In the genomic region with DNA sequence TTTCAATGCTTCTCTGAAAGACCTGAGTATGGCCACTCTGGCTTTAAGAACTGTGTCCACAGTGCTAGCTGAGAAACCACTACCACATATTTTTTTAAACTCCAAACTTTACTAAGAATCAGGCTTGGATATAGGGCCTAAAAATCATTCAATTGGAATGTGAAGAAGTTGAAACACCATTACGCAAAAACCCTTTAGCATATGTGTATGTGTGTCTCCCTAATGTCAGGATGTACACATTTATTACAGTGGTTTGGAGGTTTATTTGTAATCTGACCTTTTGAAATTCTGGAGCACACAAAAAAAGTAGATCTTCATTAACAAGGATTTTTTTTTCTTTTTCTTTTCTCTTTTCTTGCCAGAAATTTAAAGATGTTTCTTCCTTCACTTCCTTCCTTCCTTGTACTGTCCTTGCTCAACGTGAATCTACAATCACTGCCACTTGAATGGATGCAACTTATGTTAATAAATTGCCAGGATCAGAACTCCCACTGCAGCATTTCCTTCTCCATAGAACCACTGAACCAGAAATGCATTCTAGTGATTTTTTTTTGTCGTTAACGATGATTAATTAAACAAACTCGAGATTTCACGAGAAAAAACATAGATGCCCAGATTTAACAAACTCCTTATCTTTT, we compare ENCODE assay signal across 9 cellular contexts. TPM values are rescaled to one million over a fixed set of nuclear protein-coding genes. Genes with fewer than 3 reads are reported as not detected.
A peak's percentile ranks its signal among the peaks of the same experiment; 100 is the strongest.
DNase-seq lines count a peak whose midpoint lies in the region; ATAC-seq and TF ChIP-seq lines count a peak whose summit lies in the region.
"Had no signal": no experiment of that assay in that cellular context is flagged by ENCODE, and none has a peak within 500 bp of the region (broad histone marks: within the 10 kb centered on the region; RNA-seq: fewer than 3 reads in every experiment).

No MANE protein-coding gene starts in this region.

- H2AFZ ChIP-seq in SK-N-SH (ENCODE audit: low read depth) = no peak overlapping the region; the same call in 1 of the 2 replicates

- H3K9ac ChIP-seq in SK-N-SH = peak overlapping the region; percentile 79; the same call in 1 of the 2 replicates

- H3K27me3 ChIP-seq in SK-N-SH (ENCODE audit: insufficient read depth) (no peaks in the 10 kb centered on the region), spleen (replicated peaks in 1 of 7) (peaks cover 0 to 26% (median 10%) of the 10 kb centered on the region in 7 donors)

- no peaks in the 10 kb centered on the region for H3K9me2 ChIP-seq in SK-N-SH

- no peak for TF ChIP-seq POLR2A in spleen (IDR thresholded peaks at IDR 0.05)

- H3K4me3 ChIP-seq in SK-N-SH (ENCODE audit: low read depth in 2 of 2, low read length in 1 of 2) (no peak overlapping the region; a peak in 2 of 4 replicates), iPS-11a (ENCODE audit: low read depth, low read length) (peak overlapping the region; percentile 92), spleen (peak overlapping the region in 5 of 8 donors; percentile 63 to 96 (median 70))

- CTCF ChIA-PET in SK-N-SH (lab: Yijun Ruan, JAX) (interaction anchor here (1.0 to 9.2 kb wide), 6 partner anchors 91 to 544 kb away, joined by 3 to 104 read pairs (median 4); no protein-coding TSS in a partner anchor), WTC11 (lab: Charles Lee) (interaction anchor here (0.5 to 9.9 kb wide), 4 partner anchors 64 to 319 kb away, joined by 3 to 149 read pairs (median 21); no protein-coding TSS in a partner anchor)

- peak overlapping the region; percentile 98 for H3K4me2 ChIP-seq in SK-N-SH

- H3K9me3 ChIP-seq in SK-N-SH (no peaks in the 10 kb centered on the region), spleen (no peaks in the 10 kb centered on the region)

- H3K27me3 Mint-ChIP-seq in WTC11 (ENCODE audit: low read depth) = peaks cover 48% of the 10 kb centered on the region

- no peak overlapping the region for H3K27ac Mint-ChIP-seq in WTC11

- H3K9me3 Mint-ChIP-seq in WTC11 = peaks cover 2% of the 10 kb centered on the region; the same call in 1 of the 2 replicates

- TF ChIP-seq CTCF in SK-N-SH (IDR thresholded peaks at IDR 0.05) (no peak), WTC11 (IDR thresholded peaks at IDR 0.05) (no peak), spleen (IDR thresholded peaks at IDR 0.05 in 8 of 11, conservative IDR thresholded peaks at IDR 0.05 in 3 of 11) (no peak)

- H3K36me3 ChIP-seq in SK-N-SH (replicated peaks in 1 of 2; ENCODE audit: control insufficient read depth in 1 of 2, insufficient read depth in 2 of 2, low read length in 1 of 2) (peaks cover 0 to 4% of the 10 kb centered on the region in 2 experiments), spleen (peaks cover 0 to 7% (median 0%) of the 10 kb centered on the region in 6 donors)

- peaks cover 18% of the 10 kb centered on the region for H3F3A ChIP-seq in SK-N-SH (replicated peaks; ENCODE audit: insufficient read depth)

- intact Hi-C loops in spleen (cut with DNase I; ENCODE audit: low total_unique reads) (no loop called here), left colon (cut with DNase I, micrococcal nuclease) (no loop called here)

- TF ChIP-seq RAD21 in SK-N-SH (IDR thresholded peaks at IDR 0.05; ENCODE audit: low read length) = no peak

- peak overlapping the region; percentile 9 to 70 for H3K27ac ChIP-seq in SK-N-SH (ENCODE audit: low read depth in 2 of 2, low read length in 1 of 2)
- H3K27ac ChIP-seq in spleen = peak overlapping the region; percentile 74 to 94 (median 90)

- H3K4me1 ChIP-seq in SK-N-SH (ENCODE audit: control insufficient read depth in 1 of 2, insufficient read depth in 2 of 2, low read depth in 1 of 2, low read length in 1 of 2) (peaks cover 0 to 28% of the 10 kb centered on the region in 2 experiments), spleen (peaks cover 13 to 68% (median 51%) of the 10 kb centered on the region in 6 donors)

- peaks cover 12% of the 10 kb centered on the region for H3K4me1 Mint-ChIP-seq in WTC11

- DNase-seq in SK-N-SH = no peak
- no peak for DNase-seq in WTC11 (ENCODE audit: low spot score)
- no peak for DNase-seq in spleen
- no peak for DNase-seq in left colon
- no peak for DNase-seq in stimulated activated CD4-positive, alpha-beta T cell treated with anti-CD3 and anti-CD28 coated beads, Interleukin-2, amount 100 ng/mL, for 24 hours
- DNase-seq: 8988T had no signal

- ATAC-seq in SK-N-SH treated with all-trans-retinoic acid at 6 μM for 48 hours (no peak), WTC11 (no peak), GM18858 (IDR thresholded peaks at IDR 0.05; ENCODE audit: unreplicated experiment) (no peak), left colon (no peak)

- peak overlapping the region; percentile 97 for H3K4me3 Mint-ChIP-seq in WTC11

- no peak for TF ChIP-seq EP300 in SK-N-SH (IDR thresholded peaks at IDR 0.05; ENCODE audit: borderline replicate concordance in 1 of 2, low read depth in 1 of 2, low read length in 1 of 2)

- H4K20me1 ChIP-seq in SK-N-SH (ENCODE audit: insufficient read depth) = peaks cover 3% of the 10 kb centered on the region; the same call in 1 of the 2 replicates

- peaks cover 17% of the 10 kb centered on the region; the same call in 1 of the 2 replicates for H3K79me2 ChIP-seq in SK-N-SH (ENCODE audit: insufficient read depth)

- H3K36me3 Mint-ChIP-seq in WTC11 = peaks cover 8% of the 10 kb centered on the region

- POLR2A ChIA-PET in SK-N-SH (lab: Yijun Ruan, JAX) = interaction anchor here (0.9 kb wide), 1 partner anchor 272 kb away, joined by 3 read pairs; no protein-coding TSS in a partner anchor
- POLR2A ChIA-PET in WTC11 (lab: Charles Lee) = interaction anchor here (6.5 kb wide), 1 partner anchor 50 kb away, joined by 37 read pairs; no protein-coding TSS in a partner anchor

- 64% methylated on average over 6 of the region's 6 CpGs for WGBS in SK-N-SH (ENCODE audit: low lambda C conversion rate)
- WGBS in spleen, 5 donors = 39 to 57% (median 42%) methylated on average over 6 of the region's 6 CpGs

TF ChIP-seq in SK-N-SH, 30 proteins besides CTCF, POLR2A, EP300 and RAD21:
- TF ChIP-seq, protein P1, sequence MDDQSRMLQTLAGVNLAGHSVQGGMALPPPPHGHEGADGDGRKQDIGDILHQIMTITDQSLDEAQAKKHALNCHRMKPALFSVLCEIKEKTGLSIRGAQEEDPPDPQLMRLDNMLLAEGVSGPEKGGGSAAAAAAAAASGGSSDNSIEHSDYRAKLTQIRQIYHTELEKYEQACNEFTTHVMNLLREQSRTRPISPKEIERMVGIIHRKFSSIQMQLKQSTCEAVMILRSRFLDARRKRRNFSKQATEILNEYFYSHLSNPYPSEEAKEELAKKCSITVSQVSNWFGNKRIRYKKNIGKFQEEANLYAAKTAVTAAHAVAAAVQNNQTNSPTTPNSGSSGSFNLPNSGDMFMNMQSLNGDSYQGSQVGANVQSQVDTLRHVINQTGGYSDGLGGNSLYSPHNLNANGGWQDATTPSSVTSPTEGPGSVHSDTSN (IDR thresholded peaks at IDR 0.05) = no peak
- TF ChIP-seq JUND (IDR thresholded peaks at IDR 0.05) = 0 out of 2 replicates have a peak, but pooled peaks have one; percentile 7

TF ChIP-seq in SK-N-SH treated with all-trans-retinoic acid at 6 μM for 48 hours, 23 proteins besides CTCF, POLR2A, EP300 and RAD21 (continues in another document):
- TF ChIP-seq GLIS3 (CRISPR knock-in tag; IDR thresholded peaks at IDR 0.05) (no peak), ZFP3 (CRISPR knock-in tag; IDR thresholded peaks at IDR 0.05) (no peak), TCF4 (CRISPR knock-in tag; IDR thresholded peaks at IDR 0.05; ENCODE audit: borderline replicate concordance) (no peak), CSRNP3 (CRISPR knock-in tag; IDR thresholded peaks at IDR 0.05) (no peak), PPARA (CRISPR knock-in tag; IDR thresholded peaks at IDR 0.05; ENCODE audit: borderline replicate concordance) (no peak)

TF ChIP-seq in WTC11, 78 proteins besides CTCF, POLR2A, EP300 and RAD21:
- TF ChIP-seq FOXJ3 (CRISPR knock-in tag; IDR thresholded peaks at IDR 0.05; ENCODE audit: borderline replicate concordance) (no peak), CREB1 (CRISPR knock-in tag; IDR thresholded peaks at IDR 0.05) (no peak), CDX4 (CRISPR knock-in tag; IDR thresholded peaks at IDR 0.05; ENCODE audit: borderline replicate concordance) (no peak), MLX (CRISPR knock-in tag; IDR thresholded peaks at IDR 0.05) (no peak), OVOL2 (CRISPR knock-in tag; IDR thresholded peaks at IDR 0.05; ENCODE audit: borderline replicate concordance) (no peak), NR2C2 (CRISPR knock-in tag; IDR thresholded peaks at IDR 0.05) (no peak), ETV6 (CRISPR knock-in tag; IDR thresholded peaks at IDR 0.05) (no peak), ZNF396 (CRISPR knock-in tag; IDR thresholded peaks at IDR 0.05; ENCODE audit: borderline replicate concordance) (no peak), TCF7 (CRISPR knock-in tag; IDR thresholded peaks at IDR 0.05; ENCODE audit: low read depth) (no peak)

RNA-seq across cellular contexts. Expression of gene ADM, which starts 3.1 kb away (rescaled TPM):
- 35.4 and 50.6 TPM in 2 replicates for polyA plus RNA-seq in SK-N-SH (2012; rRNA removed)
- polyA plus RNA-seq in SK-N-SH (2012; cell fraction: cytosol; rRNA removed) = 26.5 and 32.6 TPM in 2 replicates
- 75.7 and 120 TPM in 2 replicates for polyA plus RNA-seq in SK-N-SH (2012; cell fraction: nucleus; rRNA removed)
- 18.7 to 40.8 TPM (median 40.1 TPM) in 3 replicates for total RNA-seq in WTC11 (2021)
- total RNA-seq in spleen = 10 to 100 TPM; 25.6 to 88.0 (median 38.3) TPM
- polyA plus RNA-seq in spleen = 1 to 10 TPM; 5.2 to 7.8 (median 7.3) TPM
- 10 to 100 TPM; 47.1 to 81.7 TPM for total RNA-seq in left colon

RNA-seq across cellular contexts. Expression of gene SBF2, which starts 7.8 kb away (rescaled TPM):
- polyA plus RNA-seq in SK-N-SH (2012; rRNA removed) = 23.0 and 36.4 TPM in 2 replicates
- 25.1 and 28.5 TPM in 2 replicates for polyA plus RNA-seq in SK-N-SH (2012; cell fraction: cytosol; rRNA removed)
- polyA plus RNA-seq in SK-N-SH (2012; cell fraction: nucleus; rRNA removed) = 25.4 and 58.1 TPM in 2 replicates
- 46.2 to 53.6 TPM (median 47.6 TPM) in 3 replicates for total RNA-seq in WTC11 (2021)
- total RNA-seq in spleen = 10 to 100 TPM; 38.2 to 70.9 (median 67.3) TPM
- polyA plus RNA-seq in spleen = 1 to 10 TPM; 3.6 to 5.0 (median 4.3) TPM
- 10 to 100 TPM; 46.4 to 49.9 TPM for total RNA-seq in left colon

Comparison
In these comparisons a context has a peak if more than half of its experiments do, and no peak if none do; other contexts are left out.
1. H3K4me3 ChIP-seq: peak in iPS-11a (single experiment) and spleen (5 of 8); none in SK-N-SH (0 of 2).